Comparison of ENCODE assay signal across 1 cellular context in genomic region chr1:56510642-56511021, GRCh38.
TF ChIP-seq lines count a peak whose summit lies in the region.

No MANE protein-coding gene starts in this region.

TF ChIP-seq in K562, 482 proteins besides CTCF, POLR2A, EP300 and RAD21:
- peak; percentile 22; the same call in 1 of the 2 replicates for TF ChIP-seq ARID1B (IDR thresholded peaks at IDR 0.05)
- 0 out of 2 replicates have a peak, but pooled peaks have one; percentile 10 for TF ChIP-seq CBFA2T2 (conservative IDR thresholded peaks at IDR 0.05)
- TF ChIP-seq NCOR1 (IDR thresholded peaks at IDR 0.05) = 0 out of 2 replicates have a peak, but pooled peaks have one; percentile 18
- no peak for TF ChIP-seq MBD1 (CRISPR knock-in tag; IDR thresholded peaks at IDR 0.05)
- no peak for TF ChIP-seq ZNF644 (tag; IDR thresholded peaks at IDR 0.05; ENCODE audit: low read depth)
- peak; percentile 53 for TF ChIP-seq CBFA2T3 (IDR thresholded peaks at IDR 0.05)
- TF ChIP-seq ARID4B (CRISPR knock-in tag; IDR thresholded peaks at IDR 0.05) = no peak
TF ChIP-seq in K562: peak in this region for 4.
